8 cellular contexts compared by ENCODE assay signal in the genomic region with DNA sequence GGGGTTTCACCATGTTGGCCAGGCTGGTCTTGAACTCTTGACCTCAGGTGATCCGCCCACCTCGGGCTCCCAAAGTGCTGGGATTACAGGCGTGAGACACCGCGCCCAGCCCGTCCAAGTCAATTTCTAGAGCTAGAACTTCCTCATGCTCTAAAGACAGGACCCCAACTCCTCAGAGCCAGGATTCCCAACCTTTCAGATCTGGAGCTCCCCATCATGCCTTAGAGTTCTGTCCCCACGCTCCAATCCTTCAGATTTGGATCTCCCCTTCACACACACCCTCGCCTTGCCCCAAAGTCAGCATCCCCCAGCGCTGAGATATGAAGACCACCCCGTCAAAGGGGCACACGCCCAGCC. TPM values are rescaled to one million over a fixed set of nuclear protein-coding genes. Genes with fewer than 3 reads are reported as not detected.
DNase-seq lines count a peak whose midpoint lies in the region; ATAC-seq and TF ChIP-seq lines count a peak whose summit lies in the region.

No MANE protein-coding gene starts in this region.

- in situ Hi-C loops in ACHN (cut with HindIII; ENCODE audit: low pct_ligation_motif_present, low pct_unique_long_range_greater_than_20kb, low sequenced_read_pairs), result no loop called here

- peak overlapping the region in 1 of 2 donors; percentile 9 for H3K9ac ChIP-seq in mucosa of rectum (ENCODE audit: low read depth in 1 of 2, low read length in 2 of 2)

- H3K27me3 ChIP-seq in cardiac muscle cell (peaks cover 42% of the 10 kb centered on the region), mucosa of rectum (ENCODE audit: control insufficient read depth in 2 of 2, insufficient read depth in 2 of 2, low read length in 2 of 2) (no peaks in the 10 kb centered on the region), upper lobe of right lung (peaks cover 13% of the 10 kb centered on the region)

- TF ChIP-seq CTCF in cardiac muscle cell (IDR thresholded peaks at IDR 0.05; ENCODE audit: low read depth, low read length), result no peak
- no peak for TF ChIP-seq CTCF in cardiac fibroblast (IDR thresholded peaks at IDR 0.05; ENCODE audit: low read depth, low read length)
- TF ChIP-seq CTCF in upper lobe of right lung (IDR thresholded peaks at IDR 0.05), result no peak

- H3K9me3 ChIP-seq in cardiac muscle cell (ENCODE audit: low read depth), result no peaks in the 10 kb centered on the region
- H3K9me3 ChIP-seq in mucosa of rectum (ENCODE audit: control insufficient read depth in 2 of 2, low read length in 2 of 2), result no peaks in the 10 kb centered on the region
- H3K9me3 ChIP-seq in upper lobe of right lung, result no peaks in the 10 kb centered on the region

- H3K4me1 ChIP-seq in cardiac muscle cell (ENCODE audit: low read depth), result no peaks in the 10 kb centered on the region
- peaks cover 4 to 7% of the 10 kb centered on the region in 2 donors for H3K4me1 ChIP-seq in mucosa of rectum (ENCODE audit: control insufficient read depth in 2 of 2, insufficient read depth in 2 of 2, low read length in 2 of 2)
- H3K4me1 ChIP-seq in upper lobe of right lung, result peaks cover 5% of the 10 kb centered on the region

- intact Hi-C loops in Right ventricle myocardium inferior (cut with DNase I), result no loop called here
- intact Hi-C loops in upper lobe of right lung (cut with DNase I), result no loop called here

- peak overlapping the region; percentile 35 for H3K4me3 ChIP-seq in cardiac muscle cell
- peak overlapping the region; percentile 14 to 38 for H3K4me3 ChIP-seq in cardiac fibroblast (replicated peaks in 1 of 2; ENCODE audit: low read depth in 2 of 2, low read length in 2 of 2)
- peak overlapping the region; percentile 25 to 64 for H3K4me3 ChIP-seq in mucosa of rectum (ENCODE audit: low read length in 2 of 2)
- peak overlapping the region; percentile 52 for H3K4me3 ChIP-seq in upper lobe of right lung

- DNase-seq in cardiac muscle cell (ENCODE audit: low read depth in 1 of 2, low spot score in 1 of 2), result no peak
- DNase-seq in Right ventricle myocardium inferior (ENCODE audit: missing footprints), result no peak
- no peak for DNase-seq in cardiac fibroblast (ENCODE audit: low read depth in 2 of 2)
- no peak for DNase-seq in upper lobe of right lung
- no peak for DNase-seq in ACHN
- no peak for DNase-seq in NCI-H524 (lab: John Stamatoyannopoulos, UW)
- DNase-seq in stimulated activated CD4-positive, alpha-beta T cell treated with anti-CD3 and anti-CD28 coated beads, Interleukin-4, amount 100 ng/mL, for 1 hour, result no peak

- H3K27ac ChIP-seq in cardiac muscle cell (no peak overlapping the region), mucosa of rectum (ENCODE audit: low read depth in 2 of 2, low read length in 2 of 2) (no peak overlapping the region), upper lobe of right lung (no peak overlapping the region)

- ATAC-seq in Right ventricle myocardium inferior, result no peak
- ATAC-seq in upper lobe of right lung, result no peak

- H3K36me3 ChIP-seq in cardiac muscle cell, result no peaks in the 10 kb centered on the region
- no peaks in the 10 kb centered on the region for H3K36me3 ChIP-seq in mucosa of rectum (ENCODE audit: control insufficient read depth in 2 of 2, insufficient read depth in 2 of 2, low read length in 2 of 2)
- no peaks in the 10 kb centered on the region for H3K36me3 ChIP-seq in upper lobe of right lung

RNA-seq across cellular contexts. Expression of a gene that starts 0.4 kb away (rescaled TPM):
- 0.21 and 1.9 TPM in 2 replicates for total RNA-seq in cardiac muscle cell
- 1.6 TPM in 1 of 2 replicates, not detected in the other for polyA plus RNA-seq in cardiac muscle cell
- not detected for total RNA-seq in Right ventricle myocardium inferior
- 1.4 TPM for total RNA-seq in upper lobe of right lung

RNA-seq across cellular contexts. Expression of a gene that starts 0.5 kb away (rescaled TPM):
- total RNA-seq in cardiac muscle cell (0.11 and 0.45 TPM in 2 replicates), Right ventricle myocardium inferior (not detected), upper lobe of right lung (27.4 TPM)
- 0.75 TPM in 1 of 2 replicates, not detected in the other for polyA plus RNA-seq in cardiac muscle cell

RNA-seq across cellular contexts. Expression of a gene that starts 46.8 kb away (rescaled TPM):
- total RNA-seq in cardiac muscle cell (3.6 and 6.8 TPM in 2 replicates), Right ventricle myocardium inferior (1.1 TPM), upper lobe of right lung (16.2 TPM)
- 1.0 and 5.2 TPM in 2 replicates for polyA plus RNA-seq in cardiac muscle cell

Comparison
In these comparisons a context has a peak if more than half of its experiments do, and no peak if none do; other contexts are left out.
1. RNA of a gene that starts 0.5 kb away (total RNA-seq): 27.4 TPM in upper lobe of right lung (single experiment); 0.11 to 0.45 TPM in cardiac muscle cell and not detected in Right ventricle myocardium inferior (single experiment); every median in the first group is over 10 times any median in the second.
2. Peak in every context shown above with its lines, with median percentiles within 50 percentile points of each other: H3K4me3 ChIP-seq.